Comparison of ENCODE assay signal across 1 cellular context in genomic region chr1:205170532-205171269, GRCh38.
TF ChIP-seq lines count a peak whose summit lies in the region.

No MANE protein-coding gene starts in this region.

TF ChIP-seq in K562, 482 proteins besides CTCF, POLR2A, EP300 and RAD21 (continued from another document and continues in another):
- TF ChIP-seq UBTF (IDR thresholded peaks at IDR 0.05; ENCODE audit: borderline replicate concordance in 1 of 2, low read depth in 2 of 2, low read length in 2 of 2) (0 out of 4 replicates have a peak, but pooled peaks of 1 of the 2 experiments have one; percentile 46), CTBP1 (IDR thresholded peaks at IDR 0.05; ENCODE audit: borderline replicate concordance) (peak; percentile 69), HMGN3 (IDR thresholded peaks at IDR 0.05; ENCODE audit: borderline replicate concordance, extremely low read depth, insufficient read length, low read depth, low read length) (no peak), XRCC4 (IDR thresholded peaks at IDR 0.05; ENCODE audit: extremely low read depth, insufficient read depth, insufficient read length) (no peak), GTF2E2 (tag; IDR thresholded peaks at IDR 0.05) (0 out of 2 replicates have a peak, but pooled peaks have one; percentile 64), TCF3 (CRISPR knock-in tag; IDR thresholded peaks at IDR 0.05) (peak; percentile 75), CGGBP1 (CRISPR knock-in tag; IDR thresholded peaks at IDR 0.05) (no peak), SRF (CRISPR knock-in tag; IDR thresholded peaks at IDR 0.05) (no peak), IRF9 (tag; IDR thresholded peaks at IDR 0.05) (peak; percentile 16; the same call in 1 of the 2 replicates), NBN (IDR thresholded peaks at IDR 0.05; ENCODE audit: low read depth) (no peak), HNRNPUL1 (IDR thresholded peaks at IDR 0.05; ENCODE audit: low read length) (no peak), KLF13 (tag; IDR thresholded peaks at IDR 0.05; ENCODE audit: borderline replicate concordance, low read depth) (peak; percentile 67; the same call in 1 of the 2 replicates), MYC (IDR thresholded peaks at IDR 0.05; ENCODE audit: low read depth, low read length) (peak; percentile 84), MYC (CRISPR knock-in tag; IDR thresholded peaks at IDR 0.05; ENCODE audit: borderline replicate concordance, low read depth) (no peak), ZNF134 (CRISPR knock-in tag; conservative IDR thresholded peaks at IDR 0.05) (no peak), HDAC2 (IDR thresholded peaks at IDR 0.05) (0 out of 2 replicates have a peak, but pooled peaks have one; percentile 42), RBM15 (IDR thresholded peaks at IDR 0.05; ENCODE audit: insufficient read depth, low read length) (no peak), TCF15 (CRISPR knock-in tag; IDR thresholded peaks at IDR 0.05) (no peak), ZNF316 (IDR thresholded peaks at IDR 0.05) (no peak), E2F3 (CRISPR knock-in tag; IDR thresholded peaks at IDR 0.05) (no peak), HDAC8 (tag; IDR thresholded peaks at IDR 0.05) (no peak; the same call in 1 of the 2 replicates), ZNF778 (CRISPR knock-in tag; IDR thresholded peaks at IDR 0.05) (no peak), ELK3 (CRISPR knock-in tag; IDR thresholded peaks at IDR 0.05) (no peak), PRDM10 (IDR thresholded peaks at IDR 0.05; ENCODE audit: partially characterized antibody) (peak; percentile 34), POLR2H (tag; IDR thresholded peaks at IDR 0.05; ENCODE audit: low read depth) (peak; percentile 74), ZKSCAN1 (IDR thresholded peaks at IDR 0.05; ENCODE audit: low read depth, low read length) (no peak), CBFA2T3 (IDR thresholded peaks at IDR 0.05) (peak; percentile 39; the same call in 1 of the 2 replicates), MEF2A (IDR thresholded peaks at IDR 0.05; ENCODE audit: control insufficient read depth, low read depth, low read length) (no peak), SMAD4 (CRISPR knock-in tag; conservative IDR thresholded peaks at IDR 0.05) (peak; percentile 83; the same call in 1 of the 2 replicates), NR2C1 (IDR thresholded peaks at IDR 0.05) (no peak), NR2C1 (tag; IDR thresholded peaks at IDR 0.05) (peak; percentile 71; the same call in 1 of the 2 replicates), NFXL1 (CRISPR knock-in tag; IDR thresholded peaks at IDR 0.05) (no peak), SMARCA5 (IDR thresholded peaks at IDR 0.05) (no peak), KAT8 (IDR thresholded peaks at IDR 0.05; ENCODE audit: low read depth) (no peak), PCBP2 (IDR thresholded peaks at IDR 0.05; ENCODE audit: low read depth, low read length, poor library complexity, severe bottlenecking) (no peak), TRIM25 (IDR thresholded peaks at IDR 0.05; ENCODE audit: borderline replicate concordance) (no peak), MYNN (IDR thresholded peaks at IDR 0.05) (no peak), MYNN (CRISPR knock-in tag; IDR thresholded peaks at IDR 0.05) (no peak), FOXP4 (CRISPR knock-in tag; IDR thresholded peaks at IDR 0.05; ENCODE audit: borderline replicate concordance) (no peak), SAFB (IDR thresholded peaks at IDR 0.05; ENCODE audit: borderline replicate concordance, low read depth, low read length) (no peak), SNAPC5 (CRISPR knock-in tag; IDR thresholded peaks at IDR 0.05) (no peak), ZNF239 (CRISPR knock-in tag; IDR thresholded peaks at IDR 0.05) (peak; percentile 20; the same call in 1 of the 2 replicates), NR2F6 (CRISPR knock-in tag; IDR thresholded peaks at IDR 0.05) (no peak), ZNF76 (CRISPR knock-in tag; IDR thresholded peaks at IDR 0.05; ENCODE audit: borderline replicate concordance) (0 out of 2 replicates have a peak, but pooled peaks have one; percentile 27)
